ENCODE assay signal across 7 cellular contexts in the genomic region with DNA sequence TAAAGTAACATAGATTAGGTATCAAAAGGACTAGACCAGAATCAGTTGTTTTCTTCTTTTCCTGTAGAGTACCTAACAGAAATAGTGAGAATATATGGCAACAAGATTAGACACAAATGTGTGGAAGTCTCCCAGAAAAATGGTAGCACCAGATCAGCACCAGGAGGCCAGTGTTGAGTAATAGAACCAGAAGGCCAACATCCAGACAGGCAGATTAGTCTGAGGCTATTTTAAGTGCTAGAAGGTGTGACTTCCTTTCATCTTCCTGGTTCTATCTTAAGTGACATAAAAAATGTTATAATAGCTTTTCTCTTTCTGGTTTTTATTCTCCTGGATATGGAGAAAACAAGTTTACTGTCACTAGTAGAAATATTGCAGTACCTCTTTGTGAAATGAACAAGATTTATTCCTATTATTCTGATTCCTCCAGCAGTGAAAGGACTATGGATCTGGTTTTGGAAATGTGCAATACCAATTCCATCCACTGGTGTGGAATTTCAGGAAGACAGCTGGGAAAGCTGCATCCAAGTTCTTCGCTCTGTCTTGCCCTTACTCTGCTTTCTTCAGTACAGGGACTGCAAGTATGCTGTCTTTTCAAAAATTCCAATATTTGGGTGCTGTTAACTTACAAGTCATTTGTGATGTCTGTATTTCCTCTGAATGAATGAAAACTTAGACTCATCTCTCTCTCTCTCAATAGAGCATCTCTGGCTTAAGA. TPM values are rescaled to one million over a fixed set of nuclear protein-coding genes. Genes with fewer than 3 reads are reported as not detected.
A peak's percentile ranks its signal among the peaks of the same experiment; 100 is the strongest.
DNase-seq lines count a peak whose midpoint lies in the region; ATAC-seq and TF ChIP-seq lines count a peak whose summit lies in the region.
"Had no signal": no experiment of that assay in that cellular context is flagged by ENCODE, and none has a peak within 500 bp of the region (broad histone marks: within the 10 kb centered on the region; RNA-seq: fewer than 3 reads in every experiment).

No MANE protein-coding gene starts in this region.

- no peaks in the 10 kb centered on the region for H3K27me3 Mint-ChIP-seq in CD8-positive, alpha-beta T cell (ENCODE audit: low read depth)

- intact Hi-C loops in CD8-positive, alpha-beta T cell (cut with DNase I, micrococcal nuclease), result no loop called here
- intact Hi-C loops in PC-3 (cut with micrococcal nuclease), result no loop called here

- peak overlapping the region; percentile 65 for H3K27ac Mint-ChIP-seq in CD8-positive, alpha-beta T cell

- peaks cover 49% of the 10 kb centered on the region for H3K36me3 Mint-ChIP-seq in CD8-positive, alpha-beta T cell

- H3F3A ChIP-seq in PC-3 (ENCODE audit: low read length, unreplicated experiment), result no peaks in the 10 kb centered on the region

- H3K4me3 Mint-ChIP-seq in CD8-positive, alpha-beta T cell, result no peak overlapping the region

- H3K4me1 ChIP-seq in CD8-positive, alpha-beta T cell (ENCODE audit: insufficient read depth, low read length), result no peaks in the 10 kb centered on the region
- H3K4me1 ChIP-seq in PC-3 (ENCODE audit: insufficient read depth, low read length), result no peaks in the 10 kb centered on the region

- H2AFZ ChIP-seq in PC-3 (ENCODE audit: low read length), result no peak overlapping the region

- H3K9me2 ChIP-seq in PC-3 (replicated peaks; ENCODE audit: low read length), result no peaks in the 10 kb centered on the region

- no peak overlapping the region for H3K9ac ChIP-seq in PC-3 (ENCODE audit: low read length)

- H3K27me3 ChIP-seq in CD8-positive, alpha-beta T cell (ENCODE audit: insufficient read depth, low read length), result no peaks in the 10 kb centered on the region
- no peaks in the 10 kb centered on the region for H3K27me3 ChIP-seq in PC-3 (ENCODE audit: low read length)

- H3K4me1 Mint-ChIP-seq in CD8-positive, alpha-beta T cell (ENCODE audit: low read depth), result peaks cover 5% of the 10 kb centered on the region

- ATAC-seq in CD8-positive, alpha-beta T cell, result no peak
- no peak for ATAC-seq in PC-3
- ATAC-seq: left colon had no signal

- no peaks in the 10 kb centered on the region for H3K9me3 ChIP-seq in CD8-positive, alpha-beta T cell (ENCODE audit: low read length)
- no peaks in the 10 kb centered on the region for H3K9me3 ChIP-seq in PC-3 (ENCODE audit: low read length)

- H3K9me3 Mint-ChIP-seq in CD8-positive, alpha-beta T cell, result no peaks in the 10 kb centered on the region

- CTCF ChIA-PET in CD8-positive, alpha-beta T cell (lab: Charles Lee), result no interaction called here
- CTCF ChIA-PET in PC-3 (lab: Charles Lee), result no interaction called here

- H3K79me2 ChIP-seq in PC-3 (ENCODE audit: low read length), result no peaks in the 10 kb centered on the region

- TF ChIP-seq CTCF in CD8-positive, alpha-beta T cell (IDR thresholded peaks at IDR 0.05), result peak; percentile 18
- peak; percentile 33 for TF ChIP-seq CTCF in PC-3 (conservative IDR thresholded peaks at IDR 0.05; ENCODE audit: low read depth, low read length)

- H3K36me3 ChIP-seq in CD8-positive, alpha-beta T cell (ENCODE audit: insufficient read depth, low read length), result peaks cover 18% of the 10 kb centered on the region
- H3K36me3 ChIP-seq in PC-3 (ENCODE audit: low read depth, low read length), result no peaks in the 10 kb centered on the region

- no TSS peak for BruUV-seq in PC-3 (replicated peaks; lab: Mats Ljungman, UMichigan)

- DNase-seq in CD8-positive, alpha-beta T cell, result no peak
- DNase-seq in PC-3 (peak; percentile 10), iPS-NIHi11 (ENCODE audit: low spot score) (peak; percentile 39), NCI-H1694 treated with DMSO at 0.1 percent for 48 hours (lab: John Stamatoyannopoulos, UW) (no peak), NCI-H446 treated with DMSO at 0.1 percent for 48 hours (lab: John Stamatoyannopoulos, UW) (no peak)
- DNase-seq in stimulated activated CD4-positive, alpha-beta T cell treated with anti-CD3 and anti-CD28 coated beads, Interleukin-2, amount 100 ng/mL, for 24 hours, result no peak
- DNase-seq: left colon had no signal

- H3K4me3 ChIP-seq in CD8-positive, alpha-beta T cell (ENCODE audit: low read depth, low read length), result no peak overlapping the region
- H3K4me3 ChIP-seq in PC-3 (ENCODE audit: low read length), result no peak overlapping the region

- H3K4me2 ChIP-seq in PC-3 (ENCODE audit: low read length), result no peak overlapping the region

- POLR2A ChIA-PET in CD8-positive, alpha-beta T cell (lab: Charles Lee), result interaction anchor here (1.1 kb wide), 1 partner anchor 11 kb away, joined by 3 read pairs; no protein-coding TSS in a partner anchor
- POLR2A ChIA-PET in PC-3 (lab: Charles Lee; ENCODE audit: unreplicated experiment), result no interaction called here

- H3K27ac ChIP-seq in CD8-positive, alpha-beta T cell (ENCODE audit: low read depth, low read length), result no peak overlapping the region
- no peak overlapping the region for H3K27ac ChIP-seq in PC-3 (ENCODE audit: low read length)

- H4K20me1 ChIP-seq in PC-3 (ENCODE audit: low read length), result no peaks in the 10 kb centered on the region

RNA-seq across cellular contexts. Expression of a gene that starts 39.1 kb away (rescaled TPM):
- 10 to 100 TPM; 11.6 to 14.5 TPM for total RNA-seq in CD8-positive, alpha-beta T cell
- 1.4 and 1.6 TPM in 2 replicates for total RNA-seq in PC-3 (2014; rRNA removed)

RNA-seq across cellular contexts. Expression of a gene that starts 39.1 kb away (rescaled TPM):
- total RNA-seq in CD8-positive, alpha-beta T cell, result 10 to 100 TPM; 11.9 to 17.6 TPM
- total RNA-seq in PC-3 (2014; rRNA removed), result 6.6 and 6.7 TPM in 2 replicates

RNA-seq across cellular contexts. Expression of a gene that starts 39.8 kb away (rescaled TPM):
- 10 to 100 TPM; 27.6 to 30.0 TPM for total RNA-seq in CD8-positive, alpha-beta T cell
- 4.7 and 7.7 TPM in 2 replicates for total RNA-seq in PC-3 (2014; rRNA removed)

RNA-seq across cellular contexts. Expression of a gene that starts 57.9 kb away (rescaled TPM):
- total RNA-seq in CD8-positive, alpha-beta T cell, result 10 to 100 TPM; 77.9 to 79.5 TPM
- total RNA-seq in PC-3 (2014; rRNA removed), result 0.98 and 1.1 TPM in 2 replicates

RNA-seq across cellular contexts. Expression of a gene that starts 58.0 kb away (rescaled TPM):
- 1 to 10 TPM; 1.4 to 1.5 TPM for total RNA-seq in CD8-positive, alpha-beta T cell
- 7.9 and 13.6 TPM in 2 replicates for total RNA-seq in PC-3 (2014; rRNA removed)

Comparison
In these comparisons a context has a peak if more than half of its experiments do, and no peak if none do; other contexts are left out.
1. DNase-seq: peak in PC-3 (single experiment) and iPS-NIHi11 (single experiment); none in CD8-positive, alpha-beta T cell (0 of 7), NCI-H1694 treated with DMSO at 0.1 percent for 48 hours (single experiment), NCI-H446 treated with DMSO at 0.1 percent for 48 hours (single experiment) and stimulated activated CD4-positive, alpha-beta T cell treated with anti-CD3 and anti-CD28 coated beads, Interleukin-2, amount 100 ng/mL, for 24 hours (0 of 2).